24 cellular contexts compared by ENCODE assay signal in the genomic region with DNA sequence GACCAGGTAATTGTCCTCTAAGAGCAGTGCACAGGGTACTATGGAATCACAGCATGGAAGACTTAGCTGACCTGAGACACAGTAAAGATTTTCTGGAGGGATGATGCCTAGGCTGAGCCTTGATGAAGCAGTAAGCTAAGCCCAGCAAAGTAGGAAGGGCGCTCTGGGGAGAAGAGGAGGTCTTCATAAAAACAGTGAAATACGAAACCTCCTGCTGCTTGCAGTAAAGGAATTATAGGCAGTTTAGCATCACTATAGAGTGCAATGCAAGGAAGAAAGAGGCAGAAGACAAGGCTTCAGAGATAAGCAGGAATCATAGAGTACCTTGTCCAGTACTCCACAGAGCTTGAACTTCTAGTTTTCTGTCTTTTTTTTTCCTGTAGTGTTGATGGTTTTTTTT.
"Had no signal": no experiment of that assay in that cellular context is flagged by ENCODE, and none has a peak within 500 bp of the region (broad histone marks: within the 10 kb centered on the region; RNA-seq: fewer than 3 reads in every experiment).

No MANE protein-coding gene starts in this region.

- H3K4me3 Mint-ChIP-seq: activated naive CD8-positive, alpha-beta T cell treated with anti-CD3 and anti-CD28 coated beads for 36 hours; activated T-cell treated with anti-CD3 and anti-CD28 coated beads, Interleukin-2, amount 50 U/mL, for 4 hours; effector memory CD8-positive, alpha-beta T cell; immature natural killer cell; natural killer cell; type B pancreatic cell had no signal

- H3K36me3 Mint-ChIP-seq: activated naive CD8-positive, alpha-beta T cell treated with anti-CD3 and anti-CD28 coated beads for 36 hours; immature natural killer cell; natural killer cell; type B pancreatic cell had no signal

- H3K27ac Mint-ChIP-seq: activated naive CD8-positive, alpha-beta T cell treated with anti-CD3 and anti-CD28 coated beads for 36 hours; activated T-helper 2 cell treated with anti-CD3 and anti-CD28 coated beads, Interferon-gamma antibody, Interleukin-2, Interleukin-4, amounts not matched to agents 10 μg/mL and 5 μg/mL and 100 μg/mL, durations not matched to agents 14 hours and 24 hours and 36 hours; effector memory CD8-positive, alpha-beta T cell; immature natural killer cell; natural killer cell; progenitor cell of endocrine pancreas; type B pancreatic cell had no signal

- DNase-seq: activated CD4-positive, alpha-beta T cell treated with anti-CD3 and anti-CD28 coated beads for 4 hours; activated CD4-positive, alpha-beta T cell treated with anti-CD3 and anti-CD28 coated beads, Interleukin-2, amount 50 U/mL, for 48 hours; activated CD4-positive, CD25-positive, alpha-beta regulatory T cell; activated CD8-positive, alpha-beta memory T cell treated with anti-CD3 and anti-CD28 coated beads, Interleukin-2, amount 50 U/mL, for 48 hours; activated naive CD4-positive, alpha-beta T cell; activated naive CD8-positive, alpha-beta T cell treated with anti-CD3 and anti-CD28 coated beads for 36 hours; activated T-cell treated with anti-CD3 and anti-CD28 coated beads, Interleukin-2, amount 50 U/mL, for 4 hours; central memory CD4-positive, alpha-beta T cell; dermis blood vessel endothelial cell; effector memory CD8-positive, alpha-beta T cell; foreskin melanocyte; immature natural killer cell; left lung; natural killer cell; spleen; stimulated activated CD4-positive, alpha-beta T cell treated with anti-CD3 and anti-CD28 coated beads, Interleukin-4, amount 100 ng/mL, for 1 hour; stimulated activated naive CD4-positive, alpha-beta T cell; T1000; testis had no signal

- H3K36me3 ChIP-seq: left lung, spleen had no signal

- H3K27ac ChIP-seq: left lung, spleen, testis had no signal

- H3K4me3 ChIP-seq: left lung, lung, spleen, testis had no signal

- H3K4me1 ChIP-seq: left lung, testis had no signal

- H3K4me1 Mint-ChIP-seq: activated naive CD8-positive, alpha-beta T cell treated with anti-CD3 and anti-CD28 coated beads for 36 hours; immature natural killer cell; natural killer cell had no signal

- H3K27me3 ChIP-seq: testis had no signal

- ATAC-seq: activated T-cell treated with anti-CD3 and anti-CD28 coated beads, Interleukin-2, amount 50 U/mL, for 4 hours; effector memory CD8-positive, alpha-beta T cell; esophagus mucosa; left lung; natural killer cell had no signal

- H3K9me3 Mint-ChIP-seq: activated T-cell treated with anti-CD3 and anti-CD28 coated beads, Interleukin-2, amount 50 U/mL, for 4 hours; activated T-helper 2 cell treated with anti-CD3 and anti-CD28 coated beads, Interferon-gamma antibody, Interleukin-2, Interleukin-4, amounts not matched to agents 10 μg/mL and 5 μg/mL and 100 μg/mL, durations not matched to agents 14 hours and 24 hours and 36 hours; effector memory CD8-positive, alpha-beta T cell; immature natural killer cell; natural killer cell; type B pancreatic cell had no signal

- H3K9me3 ChIP-seq: left lung, spleen, testis had no signal
